In the genomic region with DNA sequence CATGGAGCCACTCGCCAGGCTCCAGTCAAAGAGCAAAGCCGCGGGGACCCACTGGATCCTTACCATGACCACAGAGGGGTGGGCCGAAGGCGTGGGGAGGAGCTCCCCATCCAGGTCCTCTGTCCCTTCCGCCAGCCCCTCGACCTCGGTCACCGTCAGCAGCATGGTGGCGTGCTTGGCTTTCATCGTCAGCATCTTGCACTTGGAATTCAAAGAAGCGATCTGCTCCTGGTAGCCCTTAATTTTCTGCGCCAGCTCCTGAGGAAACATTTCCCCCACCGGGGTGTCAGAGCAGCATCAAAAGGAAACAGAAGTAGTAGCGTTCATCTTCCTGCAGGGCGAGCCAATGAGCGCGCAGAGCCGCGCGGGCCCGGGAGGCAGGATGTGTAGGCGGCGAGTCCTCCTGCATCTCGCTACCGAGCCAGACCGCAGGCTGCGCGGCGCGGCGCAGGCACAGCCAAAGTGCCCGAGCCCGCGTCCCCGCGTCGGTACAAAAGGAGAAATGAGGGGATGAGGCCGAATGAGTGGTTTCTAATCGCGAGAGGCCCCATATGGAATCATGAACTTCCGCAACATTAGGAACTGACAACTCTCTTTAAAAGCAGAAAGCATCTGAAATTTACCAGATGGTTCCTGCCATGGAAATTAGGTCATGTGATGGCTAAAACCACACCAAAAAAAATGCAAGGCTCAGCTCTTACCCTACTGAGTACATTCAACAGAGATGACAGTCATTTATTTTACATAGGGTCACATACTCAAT, we compare ENCODE assay signal across 1 cellular context.
TF ChIP-seq lines count a peak whose summit lies in the region.

No MANE protein-coding gene starts in this region.

TF ChIP-seq in HepG2, 621 proteins besides CTCF, POLR2A, EP300 and RAD21 (continued from another document and continues in another):
- TF ChIP-seq, protein P1, sequence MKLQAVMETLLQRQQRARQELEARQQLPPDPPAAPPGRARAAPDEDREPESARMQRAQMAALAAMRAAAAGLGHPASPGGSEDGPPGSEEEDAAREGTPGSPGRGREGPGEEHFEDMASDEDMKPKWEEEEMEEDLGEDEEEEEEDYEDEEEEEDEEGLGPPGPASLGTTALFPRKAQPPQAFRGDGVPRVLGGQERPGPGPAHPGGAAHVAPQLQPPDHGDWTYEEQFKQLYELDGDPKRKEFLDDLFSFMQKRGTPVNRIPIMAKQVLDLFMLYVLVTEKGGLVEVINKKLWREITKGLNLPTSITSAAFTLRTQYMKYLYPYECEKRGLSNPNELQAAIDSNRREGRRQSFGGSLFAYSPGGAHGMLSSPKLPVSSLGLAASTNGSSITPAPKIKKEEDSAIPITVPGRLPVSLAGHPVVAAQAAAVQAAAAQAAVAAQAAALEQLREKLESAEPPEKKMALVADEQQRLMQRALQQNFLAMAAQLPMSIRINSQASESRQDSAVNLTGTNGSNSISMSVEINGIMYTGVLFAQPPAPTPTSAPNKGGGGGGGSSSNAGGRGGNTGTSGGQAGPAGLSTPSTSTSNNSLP (IDR thresholded peaks at IDR 0.05; ENCODE audit: low read depth, low read length) = peak; percentile 23; the same call in 1 of the 2 replicates
- TF ChIP-seq HDAC6 (IDR thresholded peaks at IDR 0.05; ENCODE audit: low read depth, low read length) (no peak), AHR (CRISPR knock-in tag; IDR thresholded peaks at IDR 0.05) (peak; percentile 56; the same call in 1 of the 2 replicates), ZNF644 (CRISPR knock-in tag; IDR thresholded peaks at IDR 0.05; ENCODE audit: low read depth) (no peak), KDM1A (CRISPR knock-in tag; IDR thresholded peaks at IDR 0.05) (peak; percentile 83; the same call in 1 of the 2 replicates), ZNF773 (CRISPR knock-in tag; IDR thresholded peaks at IDR 0.05; ENCODE audit: borderline replicate concordance) (no peak), BRD4 (CRISPR knock-in tag; IDR thresholded peaks at IDR 0.05) (no peak), EEA1 (CRISPR knock-in tag; IDR thresholded peaks at IDR 0.05; ENCODE audit: borderline replicate concordance) (peak; percentile 51; the same call in 1 of the 2 replicates), SP5 (CRISPR knock-in tag; IDR thresholded peaks at IDR 0.05; ENCODE audit: borderline replicate concordance, low read depth) (0 out of 2 replicates have a peak, but pooled peaks have one; percentile 5), RFX1 (IDR thresholded peaks at IDR 0.05) (no peak), ZNF674 (CRISPR knock-in tag; IDR thresholded peaks at IDR 0.05; ENCODE audit: low read depth) (no peak), AGO2 (optimal IDR thresholded peaks at IDR 0.05; ENCODE audit: low read depth, low read length) (peak; percentile 64), ZNF549 (CRISPR knock-in tag; IDR thresholded peaks at IDR 0.05) (no peak), SRSF4 (IDR thresholded peaks at IDR 0.05; ENCODE audit: low read depth, low read length, poor library complexity, severe bottlenecking) (no peak), REPIN1 (CRISPR knock-in tag; IDR thresholded peaks at IDR 0.05; ENCODE audit: borderline replicate concordance, low read depth) (0 out of 2 replicates have a peak, but pooled peaks have one; percentile 61), RBM39 (IDR thresholded peaks at IDR 0.05; ENCODE audit: low read depth, low read length, poor library complexity, severe bottlenecking) (peak; percentile 84), NFE2L2 (IDR thresholded peaks at IDR 0.05; ENCODE audit: low read length) (no peak), ZNF747 (CRISPR knock-in tag; IDR thresholded peaks at IDR 0.05; ENCODE audit: borderline replicate concordance) (no peak; the same call in 1 of the 2 replicates), ASH2L (IDR thresholded peaks at IDR 0.05; ENCODE audit: insufficient read length, low read depth, low read length) (peak; percentile 89), MEIS1 (CRISPR knock-in tag; IDR thresholded peaks at IDR 0.05; ENCODE audit: borderline replicate concordance) (peak; percentile 72; the same call in 1 of the 2 replicates), SIX4 (CRISPR knock-in tag; IDR thresholded peaks at IDR 0.05) (peak; percentile 54), SMARCC2 (IDR thresholded peaks at IDR 0.05) (no peak), RNF2 (conservative IDR thresholded peaks at IDR 0.05; ENCODE audit: low read depth) (no peak), MIER3 (CRISPR knock-in tag; IDR thresholded peaks at IDR 0.05; ENCODE audit: borderline replicate concordance) (peak; percentile 20; the same call in 1 of the 2 replicates), CCAR2 (optimal IDR thresholded peaks at IDR 0.05; ENCODE audit: low read depth, low read length) (no peak)
- TF ChIP-seq, protein P2, sequence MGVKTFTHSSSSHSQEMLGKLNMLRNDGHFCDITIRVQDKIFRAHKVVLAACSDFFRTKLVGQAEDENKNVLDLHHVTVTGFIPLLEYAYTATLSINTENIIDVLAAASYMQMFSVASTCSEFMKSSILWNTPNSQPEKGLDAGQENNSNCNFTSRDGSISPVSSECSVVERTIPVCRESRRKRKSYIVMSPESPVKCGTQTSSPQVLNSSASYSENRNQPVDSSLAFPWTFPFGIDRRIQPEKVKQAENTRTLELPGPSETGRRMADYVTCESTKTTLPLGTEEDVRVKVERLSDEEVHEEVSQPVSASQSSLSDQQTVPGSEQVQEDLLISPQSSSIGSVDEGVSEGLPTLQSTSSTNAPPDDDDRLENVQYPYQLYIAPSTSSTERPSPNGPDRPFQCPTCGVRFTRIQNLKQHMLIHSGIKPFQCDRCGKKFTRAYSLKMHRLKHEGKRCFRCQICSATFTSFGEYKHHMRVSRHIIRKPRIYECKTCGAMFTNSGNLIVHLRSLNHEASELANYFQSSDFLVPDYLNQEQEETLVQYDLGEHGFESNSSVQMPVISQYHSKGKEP (CRISPR knock-in tag; IDR thresholded peaks at IDR 0.05) = no peak
- TF ChIP-seq, protein P3, sequence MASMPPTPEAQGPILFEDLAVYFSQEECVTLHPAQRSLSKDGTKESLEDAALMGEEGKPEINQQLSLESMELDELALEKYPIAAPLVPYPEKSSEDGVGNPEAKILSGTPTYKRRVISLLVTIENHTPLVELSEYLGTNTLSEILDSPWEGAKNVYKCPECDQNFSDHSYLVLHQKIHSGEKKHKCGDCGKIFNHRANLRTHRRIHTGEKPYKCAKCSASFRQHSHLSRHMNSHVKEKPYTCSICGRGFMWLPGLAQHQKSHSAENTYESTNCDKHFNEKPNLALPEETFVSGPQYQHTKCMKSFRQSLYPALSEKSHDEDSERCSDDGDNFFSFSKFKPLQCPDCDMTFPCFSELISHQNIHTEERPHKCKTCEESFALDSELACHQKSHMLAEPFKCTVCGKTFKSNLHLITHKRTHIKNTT (CRISPR knock-in tag; IDR thresholded peaks at IDR 0.05) = no peak
- TF ChIP-seq, protein P4, sequence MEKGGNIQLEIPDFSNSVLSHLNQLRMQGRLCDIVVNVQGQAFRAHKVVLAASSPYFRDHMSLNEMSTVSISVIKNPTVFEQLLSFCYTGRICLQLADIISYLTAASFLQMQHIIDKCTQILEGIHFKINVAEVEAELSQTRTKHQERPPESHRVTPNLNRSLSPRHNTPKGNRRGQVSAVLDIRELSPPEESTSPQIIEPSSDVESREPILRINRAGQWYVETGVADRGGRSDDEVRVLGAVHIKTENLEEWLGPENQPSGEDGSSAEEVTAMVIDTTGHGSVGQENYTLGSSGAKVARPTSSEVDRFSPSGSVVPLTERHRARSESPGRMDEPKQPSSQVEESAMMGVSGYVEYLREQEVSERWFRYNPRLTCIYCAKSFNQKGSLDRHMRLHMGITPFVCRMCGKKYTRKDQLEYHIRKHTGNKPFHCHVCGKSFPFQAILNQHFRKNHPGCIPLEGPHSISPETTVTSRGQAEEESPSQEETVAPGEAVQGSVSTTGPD (CRISPR knock-in tag; IDR thresholded peaks at IDR 0.05) = no peak; the same call in 1 of the 2 replicates
- TF ChIP-seq, protein P5, sequence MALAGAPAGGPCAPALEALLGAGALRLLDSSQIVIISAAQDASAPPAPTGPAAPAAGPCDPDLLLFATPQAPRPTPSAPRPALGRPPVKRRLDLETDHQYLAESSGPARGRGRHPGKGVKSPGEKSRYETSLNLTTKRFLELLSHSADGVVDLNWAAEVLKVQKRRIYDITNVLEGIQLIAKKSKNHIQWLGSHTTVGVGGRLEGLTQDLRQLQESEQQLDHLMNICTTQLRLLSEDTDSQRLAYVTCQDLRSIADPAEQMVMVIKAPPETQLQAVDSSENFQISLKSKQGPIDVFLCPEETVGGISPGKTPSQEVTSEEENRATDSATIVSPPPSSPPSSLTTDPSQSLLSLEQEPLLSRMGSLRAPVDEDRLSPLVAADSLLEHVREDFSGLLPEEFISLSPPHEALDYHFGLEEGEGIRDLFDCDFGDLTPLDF (CRISPR knock-in tag; IDR thresholded peaks at IDR 0.05) = no peak; the same call in 1 of the 2 replicates
- TF ChIP-seq, protein P6, sequence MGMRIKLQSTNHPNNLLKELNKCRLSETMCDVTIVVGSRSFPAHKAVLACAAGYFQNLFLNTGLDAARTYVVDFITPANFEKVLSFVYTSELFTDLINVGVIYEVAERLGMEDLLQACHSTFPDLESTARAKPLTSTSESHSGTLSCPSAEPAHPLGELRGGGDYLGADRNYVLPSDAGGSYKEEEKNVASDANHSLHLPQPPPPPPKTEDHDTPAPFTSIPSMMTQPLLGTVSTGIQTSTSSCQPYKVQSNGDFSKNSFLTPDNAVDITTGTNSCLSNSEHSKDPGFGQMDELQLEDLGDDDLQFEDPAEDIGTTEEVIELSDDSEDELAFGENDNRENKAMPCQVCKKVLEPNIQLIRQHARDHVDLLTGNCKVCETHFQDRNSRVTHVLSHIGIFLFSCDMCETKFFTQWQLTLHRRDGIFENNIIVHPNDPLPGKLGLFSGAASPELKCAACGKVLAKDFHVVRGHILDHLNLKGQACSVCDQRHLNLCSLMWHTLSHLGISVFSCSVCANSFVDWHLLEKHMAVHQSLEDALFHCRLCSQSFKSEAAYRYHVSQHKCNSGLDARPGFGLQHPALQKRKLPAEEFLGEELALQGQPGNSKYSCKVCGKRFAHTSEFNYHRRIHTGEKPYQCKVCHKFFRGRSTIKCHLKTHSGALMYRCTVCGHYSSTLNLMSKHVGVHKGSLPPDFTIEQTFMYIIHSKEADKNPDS (CRISPR knock-in tag; IDR thresholded peaks at IDR 0.05) = peak; percentile 92; the same call in 1 of the 2 replicates
- TF ChIP-seq, protein P7, sequence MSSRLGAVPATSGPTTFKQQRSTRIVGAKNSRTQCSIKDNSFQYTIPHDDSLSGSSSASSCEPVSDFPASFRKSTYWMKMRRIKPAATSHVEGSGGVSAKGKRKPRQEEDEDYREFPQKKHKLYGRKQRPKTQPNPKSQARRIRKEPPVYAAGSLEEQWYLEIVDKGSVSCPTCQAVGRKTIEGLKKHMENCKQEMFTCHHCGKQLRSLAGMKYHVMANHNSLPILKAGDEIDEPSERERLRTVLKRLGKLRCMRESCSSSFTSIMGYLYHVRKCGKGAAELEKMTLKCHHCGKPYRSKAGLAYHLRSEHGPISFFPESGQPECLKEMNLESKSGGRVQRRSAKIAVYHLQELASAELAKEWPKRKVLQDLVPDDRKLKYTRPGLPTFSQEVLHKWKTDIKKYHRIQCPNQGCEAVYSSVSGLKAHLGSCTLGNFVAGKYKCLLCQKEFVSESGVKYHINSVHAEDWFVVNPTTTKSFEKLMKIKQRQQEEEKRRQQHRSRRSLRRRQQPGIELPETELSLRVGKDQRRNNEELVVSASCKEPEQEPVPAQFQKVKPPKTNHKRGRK (CRISPR knock-in tag; IDR thresholded peaks at IDR 0.05) = peak; percentile 51; the same call in 1 of the 2 replicates
- TF ChIP-seq, protein P8, sequence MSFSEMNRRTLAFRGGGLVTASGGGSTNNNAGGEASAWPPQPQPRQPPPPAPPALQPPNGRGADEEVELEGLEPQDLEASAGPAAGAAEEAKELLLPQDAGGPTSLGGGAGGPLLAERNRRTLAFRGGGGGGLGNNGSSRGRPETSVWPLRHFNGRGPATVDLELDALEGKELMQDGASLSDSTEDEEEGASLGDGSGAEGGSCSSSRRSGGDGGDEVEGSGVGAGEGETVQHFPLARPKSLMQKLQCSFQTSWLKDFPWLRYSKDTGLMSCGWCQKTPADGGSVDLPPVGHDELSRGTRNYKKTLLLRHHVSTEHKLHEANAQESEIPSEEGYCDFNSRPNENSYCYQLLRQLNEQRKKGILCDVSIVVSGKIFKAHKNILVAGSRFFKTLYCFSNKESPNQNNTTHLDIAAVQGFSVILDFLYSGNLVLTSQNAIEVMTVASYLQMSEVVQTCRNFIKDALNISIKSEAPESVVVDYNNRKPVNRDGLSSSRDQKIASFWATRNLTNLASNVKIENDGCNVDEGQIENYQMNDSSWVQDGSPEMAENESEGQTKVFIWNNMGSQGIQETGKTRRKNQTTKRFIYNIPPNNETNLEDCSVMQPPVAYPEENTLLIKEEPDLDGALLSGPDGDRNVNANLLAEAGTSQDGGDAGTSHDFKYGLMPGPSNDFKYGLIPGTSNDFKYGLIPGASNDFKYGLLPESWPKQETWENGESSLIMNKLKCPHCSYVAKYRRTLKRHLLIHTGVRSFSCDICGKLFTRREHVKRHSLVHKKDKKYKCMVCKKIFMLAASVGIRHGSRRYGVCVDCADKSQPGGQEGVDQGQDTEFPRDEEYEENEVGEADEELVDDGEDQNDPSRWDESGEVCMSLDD (CRISPR knock-in tag; IDR thresholded peaks at IDR 0.05; ENCODE audit: borderline replicate concordance) = no peak
- TF ChIP-seq, protein P9, sequence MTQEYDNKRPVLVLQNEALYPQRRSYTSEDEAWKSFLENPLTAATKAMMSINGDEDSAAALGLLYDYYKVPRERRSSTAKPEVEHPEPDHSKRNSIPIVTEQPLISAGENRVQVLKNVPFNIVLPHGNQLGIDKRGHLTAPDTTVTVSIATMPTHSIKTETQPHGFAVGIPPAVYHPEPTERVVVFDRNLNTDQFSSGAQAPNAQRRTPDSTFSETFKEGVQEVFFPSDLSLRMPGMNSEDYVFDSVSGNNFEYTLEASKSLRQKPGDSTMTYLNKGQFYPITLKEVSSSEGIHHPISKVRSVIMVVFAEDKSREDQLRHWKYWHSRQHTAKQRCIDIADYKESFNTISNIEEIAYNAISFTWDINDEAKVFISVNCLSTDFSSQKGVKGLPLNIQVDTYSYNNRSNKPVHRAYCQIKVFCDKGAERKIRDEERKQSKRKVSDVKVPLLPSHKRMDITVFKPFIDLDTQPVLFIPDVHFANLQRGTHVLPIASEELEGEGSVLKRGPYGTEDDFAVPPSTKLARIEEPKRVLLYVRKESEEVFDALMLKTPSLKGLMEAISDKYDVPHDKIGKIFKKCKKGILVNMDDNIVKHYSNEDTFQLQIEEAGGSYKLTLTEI (CRISPR knock-in tag; conservative IDR thresholded peaks at IDR 0.05) = no peak
- TF ChIP-seq, protein P10, sequence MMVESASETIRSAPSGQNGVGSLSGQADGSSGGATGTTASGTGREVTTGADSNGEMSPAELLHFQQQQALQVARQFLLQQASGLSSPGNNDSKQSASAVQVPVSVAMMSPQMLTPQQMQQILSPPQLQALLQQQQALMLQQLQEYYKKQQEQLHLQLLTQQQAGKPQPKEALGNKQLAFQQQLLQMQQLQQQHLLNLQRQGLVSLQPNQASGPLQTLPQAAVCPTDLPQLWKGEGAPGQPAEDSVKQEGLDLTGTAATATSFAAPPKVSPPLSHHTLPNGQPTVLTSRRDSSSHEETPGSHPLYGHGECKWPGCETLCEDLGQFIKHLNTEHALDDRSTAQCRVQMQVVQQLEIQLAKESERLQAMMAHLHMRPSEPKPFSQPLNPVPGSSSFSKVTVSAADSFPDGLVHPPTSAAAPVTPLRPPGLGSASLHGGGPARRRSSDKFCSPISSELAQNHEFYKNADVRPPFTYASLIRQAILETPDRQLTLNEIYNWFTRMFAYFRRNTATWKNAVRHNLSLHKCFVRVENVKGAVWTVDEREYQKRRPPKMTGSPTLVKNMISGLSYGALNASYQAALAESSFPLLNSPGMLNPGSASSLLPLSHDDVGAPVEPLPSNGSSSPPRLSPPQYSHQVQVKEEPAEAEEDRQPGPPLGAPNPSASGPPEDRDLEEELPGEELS (CRISPR knock-in tag; IDR thresholded peaks at IDR 0.05) = no peak
- TF ChIP-seq, protein P11, sequence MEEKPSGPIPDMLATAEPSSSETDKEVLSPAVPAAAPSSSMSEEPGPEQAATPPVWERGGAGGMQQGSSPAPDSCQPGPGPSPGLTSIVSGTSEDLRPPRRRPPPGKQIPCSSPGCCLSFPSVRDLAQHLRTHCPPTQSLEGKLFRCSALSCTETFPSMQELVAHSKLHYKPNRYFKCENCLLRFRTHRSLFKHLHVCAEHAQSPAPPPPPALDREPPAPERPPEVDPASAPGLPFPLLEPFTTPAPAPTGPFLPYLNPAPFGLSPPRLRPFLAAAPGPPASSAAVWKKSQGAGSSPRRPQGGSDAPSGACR (CRISPR knock-in tag; IDR thresholded peaks at IDR 0.05) = peak; percentile 55; the same call in 1 of the 2 replicates
